In the genomic region with DNA sequence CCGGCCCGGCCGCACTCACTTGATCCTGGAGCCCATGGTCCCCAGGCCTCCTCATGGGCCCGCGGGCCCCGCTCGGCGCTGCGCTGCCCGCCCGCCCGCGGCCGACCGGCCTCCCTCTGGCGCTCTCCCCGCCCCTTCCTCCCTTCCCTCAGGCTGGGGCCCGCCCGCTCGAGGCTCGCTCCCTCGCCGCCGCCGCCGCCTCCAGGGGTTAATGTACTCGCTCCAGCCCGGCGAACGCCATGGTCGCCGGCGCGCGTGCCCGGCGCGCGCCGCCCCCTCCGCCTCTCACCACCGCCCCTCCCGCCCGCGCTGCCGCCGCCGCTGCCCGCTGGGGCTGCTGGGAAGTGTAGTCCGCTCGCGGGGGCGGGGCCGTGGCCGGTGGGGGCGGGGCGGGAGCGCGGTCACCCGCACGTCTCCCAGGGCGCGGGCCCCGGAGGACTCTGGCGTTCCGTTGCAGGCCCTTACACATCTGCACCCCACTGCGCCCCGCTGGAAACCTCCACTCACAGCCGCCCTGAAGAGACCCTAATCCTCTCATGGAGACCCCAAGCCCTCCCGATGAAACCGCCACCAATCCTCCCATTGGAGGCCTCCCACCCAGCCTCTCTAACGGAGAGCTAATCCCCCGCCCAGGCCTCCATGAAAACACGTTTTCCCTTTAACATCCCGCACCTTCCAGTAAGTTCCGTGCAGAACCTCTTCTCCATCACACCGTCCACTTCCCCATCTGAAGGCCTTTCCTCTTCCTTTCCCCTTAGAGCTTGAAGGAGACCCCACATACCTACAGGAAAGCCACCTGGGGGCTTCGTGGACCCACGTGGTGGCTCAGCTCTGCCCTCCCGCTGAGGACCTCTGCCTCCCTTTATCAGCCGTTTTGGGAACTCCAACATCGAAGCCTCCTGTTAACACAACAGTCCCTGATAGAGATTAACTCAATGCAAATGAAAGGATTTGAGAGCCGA, we compare ENCODE assay signal across 8 cellular contexts. TPM values are rescaled to one million over a fixed set of nuclear protein-coding genes. Genes with fewer than 3 reads are reported as not detected.
DNase-seq lines count a peak whose midpoint lies in the region; ATAC-seq, FAIRE-seq and TF ChIP-seq lines count a peak whose summit lies in the region.

A gene with protein sequence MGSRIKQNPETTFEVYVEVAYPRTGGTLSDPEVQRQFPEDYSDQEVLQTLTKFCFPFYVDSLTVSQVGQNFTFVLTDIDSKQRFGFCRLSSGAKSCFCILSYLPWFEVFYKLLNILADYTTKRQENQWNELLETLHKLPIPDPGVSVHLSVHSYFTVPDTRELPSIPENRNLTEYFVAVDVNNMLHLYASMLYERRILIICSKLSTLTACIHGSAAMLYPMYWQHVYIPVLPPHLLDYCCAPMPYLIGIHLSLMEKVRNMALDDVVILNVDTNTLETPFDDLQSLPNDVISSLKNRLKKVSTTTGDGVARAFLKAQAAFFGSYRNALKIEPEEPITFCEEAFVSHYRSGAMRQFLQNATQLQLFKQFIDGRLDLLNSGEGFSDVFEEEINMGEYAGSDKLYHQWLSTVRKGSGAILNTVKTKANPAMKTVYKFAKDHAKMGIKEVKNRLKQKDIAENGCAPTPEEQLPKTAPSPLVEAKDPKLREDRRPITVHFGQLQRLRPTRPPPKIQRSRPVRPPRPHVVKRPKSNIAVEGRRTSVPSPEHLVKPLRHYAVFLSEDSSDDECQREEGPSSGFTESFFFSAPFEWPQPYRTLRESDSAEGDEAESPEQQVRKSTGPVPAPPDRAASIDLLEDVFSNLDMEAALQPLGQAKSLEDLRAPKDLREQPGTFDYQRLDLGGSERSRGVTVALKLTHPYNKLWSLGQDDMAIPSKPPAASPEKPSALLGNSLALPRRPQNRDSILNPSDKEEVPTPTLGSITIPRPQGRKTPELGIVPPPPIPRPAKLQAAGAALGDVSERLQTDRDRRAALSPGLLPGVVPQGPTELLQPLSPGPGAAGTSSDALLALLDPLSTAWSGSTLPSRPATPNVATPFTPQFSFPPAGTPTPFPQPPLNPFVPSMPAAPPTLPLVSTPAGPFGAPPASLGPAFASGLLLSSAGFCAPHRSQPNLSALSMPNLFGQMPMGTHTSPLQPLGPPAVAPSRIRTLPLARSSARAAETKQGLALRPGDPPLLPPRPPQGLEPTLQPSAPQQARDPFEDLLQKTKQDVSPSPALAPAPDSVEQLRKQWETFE (minus strand): TSS at position 257 of the 962 bp plus-strand sequence. CDS start 221 bp downstream, at position 36.

- peak within 1 kb of the TSS; percentile 76 to 78 for H3K4me3 ChIP-seq in kidney (ENCODE audit: low read length in 2 of 2)

- H3K27ac ChIP-seq in kidney (ENCODE audit: low read depth in 2 of 2, low read length in 2 of 2): peak within 1 kb of the TSS in 1 of 2 donors; percentile 73

- ATAC-seq in GM18873 (IDR thresholded peaks at IDR 0.05; ENCODE audit: low FRiP score, unreplicated experiment) (peak; percentile 62), HG03135 (IDR thresholded peaks at IDR 0.05; ENCODE audit: unreplicated experiment) (peak; percentile 76)
- ATAC-seq in activated CD4-positive, CD25-positive, alpha-beta regulatory T cell treated with anti-CD3 and anti-CD28 coated beads, Interleukin-2, amount 50 U/mL, for 24 hours: peak; percentile 86 to 89

- DNase-seq in ACHN (peak; percentile 87), NCI-H345 (lab: John Stamatoyannopoulos, UW) (peak; percentile 89), cerebellar cortex (ENCODE audit: low spot score) (peak; percentile 79), kidney (peak; percentile 97)
- DNase-seq in stimulated activated CD4-positive, alpha-beta T cell treated with anti-CD3 and anti-CD28 coated beads, Interleukin-15, amount 100 ng/mL, for 1 hour (ENCODE audit: low read depth in 1 of 2, low spot score in 1 of 2): peak; percentile 73 to 86

- peaks cover 13 to 17% of the 10 kb centered on the region in 2 donors for H3K4me1 ChIP-seq in kidney (ENCODE audit: control insufficient read depth in 1 of 2, insufficient read depth in 1 of 2, low read depth in 1 of 2, low read length in 2 of 2)

- intact Hi-C loops in kidney (cut with DNase I): no loop called here

- in situ Hi-C loops in ACHN (cut with HindIII; ENCODE audit: low pct_ligation_motif_present, low pct_unique_long_range_greater_than_20kb, low sequenced_read_pairs): no loop called here

- TF ChIP-seq CTCF in kidney (IDR thresholded peaks at IDR 0.05; ENCODE audit: borderline replicate concordance, extremely low read depth, insufficient read depth): no peak

- peak within 1 kb of the TSS; percentile 4 to 70 for H3K9ac ChIP-seq in kidney (ENCODE audit: low read length in 2 of 2)

- H3K36me3 ChIP-seq in kidney (ENCODE audit: control insufficient read depth in 1 of 2, insufficient read depth in 2 of 2, low read length in 2 of 2): no peaks in the 10 kb centered on the region

- FAIRE-seq in kidney (lab: Jason Lieb, UNC): no peak

- H3K9me3 ChIP-seq in kidney (ENCODE audit: control insufficient read depth in 1 of 2, low read length in 2 of 2): no peaks in the 10 kb centered on the region

RNA-seq across cellular contexts. Expression of the gene that starts here (rescaled TPM):
- 19.6 TPM for total RNA-seq in kidney
- polyA plus RNA-seq in kidney (ENCODE audit: insufficient read depth, low read depth, low replicate concordance): 16.3 TPM
